Comparison of ENCODE assay signal across 14 cellular contexts in genomic region chr21:34774750-34775149, GRCh38.
DNase-seq lines count a peak whose midpoint lies in the region; ATAC-seq and TF ChIP-seq lines count a peak whose summit lies in the region.
"Had no signal": no experiment of that assay in that cellular context is flagged by ENCODE, and none has a peak within 500 bp of the region (broad histone marks: within the 10 kb centered on the region; RNA-seq: fewer than 3 reads in every experiment).

No MANE protein-coding gene starts in this region.

- H3K9me3 ChIP-seq in Caco-2 (no peaks in the 10 kb centered on the region), smooth muscle cell (replicated peaks; ENCODE audit: low read depth) (no peaks in the 10 kb centered on the region)

- intact Hi-C loops in Caco-2 (cut with micrococcal nuclease; ENCODE audit: unreplicated experiment), result no loop called here
- intact Hi-C loops in activated T-helper 2 cell treated with anti-CD3 and anti-CD28 coated beads, Interferon-gamma antibody, Interleukin-2, Interleukin-4, amounts not matched to agents 10 μg/mL and 5 μg/mL and 100 μg/mL, durations not matched to agents 14 hours and 24 hours and 36 hours (cut with micrococcal nuclease), result no loop called here

- H3K4me3 Mint-ChIP-seq in Caco-2 (ENCODE audit: unreplicated experiment) (no peak overlapping the region), WTC11 (no peak overlapping the region)
- H3K4me3 Mint-ChIP-seq in activated T-helper 2 cell treated with anti-CD3 and anti-CD28 coated beads, Interferon-gamma antibody, Interleukin-2, Interleukin-4, amounts not matched to agents 10 μg/mL and 5 μg/mL and 100 μg/mL, durations not matched to agents 14 hours and 24 hours and 36 hours (ENCODE audit: low read depth), result no peak overlapping the region
- H3K4me3 Mint-ChIP-seq: CD14-positive monocyte; CD8-positive, alpha-beta T cell had no signal

- CTCF ChIA-PET in Caco-2 (lab: Charles Lee) (interaction anchor here (1.7 kb wide), 1 partner anchor 29 kb away, joined by 7 read pairs; no protein-coding TSS in a partner anchor), WTC11 (lab: Charles Lee) (interaction anchor here (0.8 to 1.6 kb wide), 2 partner anchors 29 to 52 kb away, joined by 4 read pairs; no protein-coding TSS in a partner anchor)

- no peaks in the 10 kb centered on the region for H4K20me1 ChIP-seq in smooth muscle cell (ENCODE audit: low read depth)

- H3K36me3 ChIP-seq in Caco-2 (ENCODE audit: control insufficient read depth, insufficient read depth, low read length) (no peaks in the 10 kb centered on the region), smooth muscle cell (ENCODE audit: low read depth) (no peaks in the 10 kb centered on the region)

- no peak overlapping the region for H3K9ac ChIP-seq in smooth muscle cell (ENCODE audit: low read depth)
- H3K9ac ChIP-seq: GM23248 had no signal

- WGBS in smooth muscle cell (ENCODE audit: low lambda C conversion rate), result 70% methylated on average over 2 of the region's 2 CpGs

- no peaks in the 10 kb centered on the region for H3F3A ChIP-seq in smooth muscle cell (ENCODE audit: low read depth)

- no peaks in the 10 kb centered on the region for H3K79me2 ChIP-seq in smooth muscle cell (ENCODE audit: low read depth)

- TF ChIP-seq CTCF in Caco-2 (IDR thresholded peaks at IDR 0.05; ENCODE audit: insufficient read depth in 1 of 2, low read depth in 1 of 2, low read length in 1 of 2, severe bottlenecking in 1 of 2, unreplicated experiment in 1 of 2), result no peak
- TF ChIP-seq CTCF in WTC11 (IDR thresholded peaks at IDR 0.05), result no peak
- no peak for TF ChIP-seq CTCF in smooth muscle cell (IDR thresholded peaks at IDR 0.05; ENCODE audit: borderline replicate concordance, insufficient read depth, poor library complexity, severe bottlenecking)

- peak overlapping the region; percentile 32 for H3K4me2 ChIP-seq in smooth muscle cell

- H3K27ac Mint-ChIP-seq in Caco-2 (ENCODE audit: unreplicated experiment), result peak overlapping the region; percentile 64
- no peak overlapping the region for H3K27ac Mint-ChIP-seq in WTC11
- no peak overlapping the region for H3K27ac Mint-ChIP-seq in activated T-helper 2 cell treated with anti-CD3 and anti-CD28 coated beads, Interferon-gamma antibody, Interleukin-2, Interleukin-4, amounts not matched to agents 10 μg/mL and 5 μg/mL and 100 μg/mL, durations not matched to agents 14 hours and 24 hours and 36 hours
- H3K27ac Mint-ChIP-seq: CD14-positive monocyte; CD8-positive, alpha-beta T cell had no signal

- POLR2A ChIA-PET in Caco-2 (lab: Charles Lee) (no interaction called here), WTC11 (lab: Charles Lee) (no interaction called here)

- H3K4me1 ChIP-seq in Caco-2, result peaks cover 17% of the 10 kb centered on the region
- H3K4me1 ChIP-seq in smooth muscle cell (ENCODE audit: low read depth), result peaks cover 4% of the 10 kb centered on the region

- H3K27me3 Mint-ChIP-seq in Caco-2 (ENCODE audit: insufficient read depth, unreplicated experiment) (no peaks in the 10 kb centered on the region), WTC11 (ENCODE audit: low read depth) (no peaks in the 10 kb centered on the region)
- peaks cover 53% of the 10 kb centered on the region for H3K27me3 Mint-ChIP-seq in activated T-helper 2 cell treated with anti-CD3 and anti-CD28 coated beads, Interferon-gamma antibody, Interleukin-2, Interleukin-4, amounts not matched to agents 10 μg/mL and 5 μg/mL and 100 μg/mL, durations not matched to agents 14 hours and 24 hours and 36 hours (ENCODE audit: low read depth)

- H3K4me3 ChIP-seq in Caco-2 (ENCODE audit: low read depth, low read length) (no peak overlapping the region), smooth muscle cell (no peak overlapping the region)
- H3K4me3 ChIP-seq: GM23248 had no signal

- no peaks in the 10 kb centered on the region for H3K36me3 Mint-ChIP-seq in Caco-2 (ENCODE audit: insufficient read depth, unreplicated experiment)
- H3K36me3 Mint-ChIP-seq in WTC11, result no peaks in the 10 kb centered on the region
- no peaks in the 10 kb centered on the region for H3K36me3 Mint-ChIP-seq in activated T-helper 2 cell treated with anti-CD3 and anti-CD28 coated beads, Interferon-gamma antibody, Interleukin-2, Interleukin-4, amounts not matched to agents 10 μg/mL and 5 μg/mL and 100 μg/mL, durations not matched to agents 14 hours and 24 hours and 36 hours (ENCODE audit: low read depth)
- H3K36me3 Mint-ChIP-seq: CD14-positive monocyte; CD8-positive, alpha-beta T cell had no signal

- DNase-seq in Caco-2 (peak in 1 of 2 experiments; percentile 24), WTC11 (ENCODE audit: low spot score) (no peak), smooth muscle cell (lab: John Stamatoyannopoulos, UW; ENCODE audit: unreplicated experiment) (no peak)
- DNase-seq in activated T-helper 2 cell treated with anti-CD3 and anti-CD28 coated beads, Interferon-gamma antibody, Interleukin-2, Interleukin-4, amounts not matched to agents 10 μg/mL and 5 μg/mL and 100 μg/mL, durations not matched to agents 14 hours and 24 hours and 36 hours (ENCODE audit: low spot score), result no peak
- DNase-seq: CD8-positive, alpha-beta T cell; DMS53; GF-D8; GM23248; H7; KG1 had no signal

- H3K27me3 ChIP-seq in Caco-2 (replicated peaks; ENCODE audit: control insufficient read depth, insufficient read depth, low read length), result no peaks in the 10 kb centered on the region
- H3K27me3 ChIP-seq in smooth muscle cell (ENCODE audit: low read depth), result no peaks in the 10 kb centered on the region

- no peak for ATAC-seq in WTC11
- no peak for ATAC-seq in HG03571 (IDR thresholded peaks at IDR 0.05; ENCODE audit: unreplicated experiment)
- ATAC-seq in HG02610 (IDR thresholded peaks at IDR 0.05; ENCODE audit: unreplicated experiment), result no peak
- ATAC-seq: CD8-positive, alpha-beta T cell had no signal

- BruUV-seq in Caco-2 (replicated peaks; lab: Mats Ljungman, UMichigan), result no TSS peak

- H3K27ac ChIP-seq in smooth muscle cell (ENCODE audit: low read depth), result peak overlapping the region; percentile 29
- H3K27ac ChIP-seq: GM23248 had no signal

- H3K9me3 Mint-ChIP-seq in Caco-2 (ENCODE audit: unreplicated experiment) (no peaks in the 10 kb centered on the region), WTC11 (peaks cover 5% of the 10 kb centered on the region; the same call in 1 of the 2 replicates)
- no peaks in the 10 kb centered on the region for H3K9me3 Mint-ChIP-seq in activated T-helper 2 cell treated with anti-CD3 and anti-CD28 coated beads, Interferon-gamma antibody, Interleukin-2, Interleukin-4, amounts not matched to agents 10 μg/mL and 5 μg/mL and 100 μg/mL, durations not matched to agents 14 hours and 24 hours and 36 hours
- H3K9me3 Mint-ChIP-seq: CD8-positive, alpha-beta T cell had no signal

- TF ChIP-seq EP300 in Ishikawa (IDR thresholded peaks at IDR 0.05; ENCODE audit: borderline replicate concordance), result no peak

- no peak overlapping the region for H2AFZ ChIP-seq in smooth muscle cell (ENCODE audit: low read depth)
- H2AFZ ChIP-seq: GM23248 had no signal

- H3K4me1 Mint-ChIP-seq in Caco-2 (ENCODE audit: low read depth, unreplicated experiment), result peaks cover 10% of the 10 kb centered on the region
- H3K4me1 Mint-ChIP-seq in WTC11, result no peaks in the 10 kb centered on the region
- no peaks in the 10 kb centered on the region for H3K4me1 Mint-ChIP-seq in activated T-helper 2 cell treated with anti-CD3 and anti-CD28 coated beads, Interferon-gamma antibody, Interleukin-2, Interleukin-4, amounts not matched to agents 10 μg/mL and 5 μg/mL and 100 μg/mL, durations not matched to agents 14 hours and 24 hours and 36 hours (ENCODE audit: low read depth)
- H3K4me1 Mint-ChIP-seq: CD14-positive monocyte had no signal

- TF ChIP-seq RAD21 in Ishikawa (IDR thresholded peaks at IDR 0.05; ENCODE audit: low read depth), result no peak

TF ChIP-seq in Ishikawa, 13 proteins besides CTCF, POLR2A, EP300 and RAD21:
- TF ChIP-seq EGR1 (IDR thresholded peaks at IDR 0.05), result no peak
- TF ChIP-seq TEAD4 (IDR thresholded peaks at IDR 0.05), result no peak
- TF ChIP-seq FOXM1 (IDR thresholded peaks at IDR 0.05; ENCODE audit: borderline replicate concordance, low read depth), result no peak
- TF ChIP-seq CEBPB (IDR thresholded peaks at IDR 0.05), result peak; percentile 55; the same call in 1 of the 2 replicates
- no peak for TF ChIP-seq TCF12 (IDR thresholded peaks at IDR 0.05; ENCODE audit: low read depth)

TF ChIP-seq in WTC11, 78 proteins besides CTCF, POLR2A, EP300 and RAD21:
- TF ChIP-seq GABPB1 (CRISPR knock-in tag; IDR thresholded peaks at IDR 0.05), result peak; percentile 27; the same call in 1 of the 2 replicates
- no peak for TF ChIP-seq NR3C1 (CRISPR knock-in tag; conservative IDR thresholded peaks at IDR 0.05; ENCODE audit: low read depth)
